Comparison of ENCODE assay signal across 11 cellular contexts in genomic region chr9:5947912-5948311, GRCh38. TPM values are rescaled to one million over a fixed set of nuclear protein-coding genes. Genes with fewer than 3 reads are reported as not detected.
DNase-seq lines count a peak whose midpoint lies in the region; ATAC-seq, FAIRE-seq and TF ChIP-seq lines count a peak whose summit lies in the region.
"Had no signal": no experiment of that assay in that cellular context is flagged by ENCODE, and none has a peak within 500 bp of the region (broad histone marks: within the 10 kb centered on the region; RNA-seq: fewer than 3 reads in every experiment).

No MANE protein-coding gene starts in this region.

- peak overlapping the region in 4 of 7 donors; percentile 19 to 53 (median 42) for H3K27ac Mint-ChIP-seq in CD4-positive, alpha-beta memory T cell
- no peak overlapping the region for H3K27ac Mint-ChIP-seq in MCF 10A (ENCODE audit: low read depth, unreplicated experiment)
- H3K27ac Mint-ChIP-seq: CD4-positive, CD25-positive, alpha-beta regulatory T cell; progenitor cell of endocrine pancreas had no signal

- H3K9ac ChIP-seq in kidney (ENCODE audit: low read length in 2 of 2), result no peak overlapping the region

- CTCF ChIA-PET in CD4-positive, alpha-beta memory T cell (lab: Charles Lee; ENCODE audit: partially characterized antibody), result interaction anchor here (0.5 to 2.4 kb wide), 2 partner anchors 19 to 115 kb away, joined by 3 to 6 read pairs; partner anchors contain the start of gene ERMP1
- CTCF ChIA-PET in MCF 10A (lab: Yijun Ruan, JAX), result interaction anchor here (0.6 kb wide), 1 partner anchor 376 kb away, joined by 3 read pairs; no protein-coding TSS in a partner anchor

- no peak for DNase-seq in CD4-positive, alpha-beta memory T cell
- DNase-seq in NCI-H2227 (lab: John Stamatoyannopoulos, UW; ENCODE audit: unreplicated experiment), result peak; percentile 19
- DNase-seq in cardiac muscle cell (ENCODE audit: low read depth in 1 of 2, low spot score in 1 of 2), result peak; percentile 5 to 70
- no peak for DNase-seq in kidney
- DNase-seq in dermis blood vessel endothelial cell, result no peak
- DNase-seq in MCF 10A (ENCODE audit: unreplicated experiment), result no peak
- no peak for DNase-seq in left lung
- DNase-seq: CD4-positive, CD25-positive, alpha-beta regulatory T cell; SW 1271 had no signal

- no peak for FAIRE-seq in kidney (lab: Jason Lieb, UNC)

- no peaks in the 10 kb centered on the region for H3K27me3 Mint-ChIP-seq in CD4-positive, alpha-beta memory T cell
- no peaks in the 10 kb centered on the region for H3K27me3 Mint-ChIP-seq in MCF 10A (ENCODE audit: insufficient read depth, unreplicated experiment)
- H3K27me3 Mint-ChIP-seq: CD4-positive, CD25-positive, alpha-beta regulatory T cell; progenitor cell of endocrine pancreas had no signal

- H3K4me3 ChIP-seq in CD4-positive, alpha-beta memory T cell (ENCODE audit: low read length in 2 of 2), result no peak overlapping the region
- peak overlapping the region; percentile 5 for H3K4me3 ChIP-seq in cardiac muscle cell
- no peak overlapping the region for H3K4me3 ChIP-seq in kidney (ENCODE audit: low read length in 2 of 2)
- H3K4me3 ChIP-seq in left lung, result no peak overlapping the region

- peaks cover 9 to 28% (median 14%) of the 10 kb centered on the region in 4 donors for H3K4me1 Mint-ChIP-seq in CD4-positive, alpha-beta memory T cell
- H3K4me1 Mint-ChIP-seq in MCF 10A (ENCODE audit: insufficient read depth, unreplicated experiment), result no peaks in the 10 kb centered on the region

- intact Hi-C loops in CD4-positive, alpha-beta memory T cell (cut with micrococcal nuclease), result loop anchor here (2.0 kb wide), 1 partner anchor 59 kb away; no protein-coding TSS in a partner anchor
- intact Hi-C loops in kidney (cut with DNase I), result no loop called here
- intact Hi-C loops in MCF 10A (cut with micrococcal nuclease), result no loop called here
- intact Hi-C loops in left lung (cut with DNase I), result no loop called here

- BruUV-seq in MCF 10A (replicated peaks; lab: Mats Ljungman, UMichigan), result no TSS peak

- no peak overlapping the region for H3K27ac ChIP-seq in CD4-positive, alpha-beta memory T cell (ENCODE audit: low read depth, low read length)
- H3K27ac ChIP-seq in cardiac muscle cell (peak overlapping the region; percentile 80), kidney (ENCODE audit: low read depth in 2 of 2, low read length in 2 of 2) (peak overlapping the region in 1 of 2 donors; percentile 5), left lung (no peak overlapping the region)

- peaks cover 23% of the 10 kb centered on the region for H3K4me1 ChIP-seq in CD4-positive, alpha-beta memory T cell (ENCODE audit: insufficient read depth, low read length)
- H3K4me1 ChIP-seq in cardiac muscle cell (ENCODE audit: low read depth), result peaks cover 30% of the 10 kb centered on the region
- peaks cover 0 to 22% of the 10 kb centered on the region in 2 donors for H3K4me1 ChIP-seq in kidney (ENCODE audit: control insufficient read depth in 1 of 2, insufficient read depth in 1 of 2, low read depth in 1 of 2, low read length in 2 of 2)
- H3K4me1 ChIP-seq in left lung, result peaks cover 0 to 11% of the 10 kb centered on the region in 2 donors

- ATAC-seq in GM19025 (IDR thresholded peaks at IDR 0.05; ENCODE audit: low read depth, unreplicated experiment) (peak; percentile 50), left lung (no peak)

- H3K4me3 Mint-ChIP-seq in CD4-positive, alpha-beta memory T cell, result peak overlapping the region in 1 of 8 donors; percentile 39
- no peak overlapping the region for H3K4me3 Mint-ChIP-seq in MCF 10A (ENCODE audit: unreplicated experiment)
- H3K4me3 Mint-ChIP-seq: CD4-positive, CD25-positive, alpha-beta regulatory T cell had no signal

- H3K27me3 ChIP-seq in CD4-positive, alpha-beta memory T cell (ENCODE audit: insufficient read depth, low read length), result no peaks in the 10 kb centered on the region
- H3K27me3 ChIP-seq in cardiac muscle cell (no peaks in the 10 kb centered on the region), left lung (no peaks in the 10 kb centered on the region)

- no peaks in the 10 kb centered on the region for H3K9me3 Mint-ChIP-seq in CD4-positive, alpha-beta memory T cell
- no peaks in the 10 kb centered on the region for H3K9me3 Mint-ChIP-seq in MCF 10A (ENCODE audit: unreplicated experiment)
- H3K9me3 Mint-ChIP-seq: CD4-positive, CD25-positive, alpha-beta regulatory T cell had no signal

- H3K36me3 ChIP-seq in CD4-positive, alpha-beta memory T cell (ENCODE audit: insufficient read depth, low read length), result no peaks in the 10 kb centered on the region
- no peaks in the 10 kb centered on the region for H3K36me3 ChIP-seq in cardiac muscle cell
- no peaks in the 10 kb centered on the region for H3K36me3 ChIP-seq in kidney (ENCODE audit: control insufficient read depth in 1 of 2, insufficient read depth in 2 of 2, low read length in 2 of 2)
- H3K36me3 ChIP-seq in left lung, result no peaks in the 10 kb centered on the region

- no peaks in the 10 kb centered on the region for H3K36me3 Mint-ChIP-seq in CD4-positive, alpha-beta memory T cell
- peaks cover 8% of the 10 kb centered on the region for H3K36me3 Mint-ChIP-seq in MCF 10A (ENCODE audit: insufficient read depth, unreplicated experiment)

- POLR2A ChIA-PET in CD4-positive, alpha-beta memory T cell (lab: Charles Lee; ENCODE audit: partially characterized antibody), result interaction anchor here (1.6 to 2.3 kb wide), 2 partner anchors 60 to 115 kb away, joined by 4 to 8 read pairs; partner anchors contain the start of gene ERMP1
- POLR2A ChIA-PET in MCF 10A (lab: Yijun Ruan, JAX), result no interaction called here

- no peak for TF ChIP-seq CTCF in cardiac muscle cell (IDR thresholded peaks at IDR 0.05; ENCODE audit: low read depth, low read length)
- TF ChIP-seq CTCF in kidney (IDR thresholded peaks at IDR 0.05; ENCODE audit: borderline replicate concordance, extremely low read depth, insufficient read depth), result no peak
- no peak for TF ChIP-seq CTCF in MCF 10A (IDR thresholded peaks at IDR 0.05; ENCODE audit: unreplicated experiment)
- no peak for TF ChIP-seq CTCF in left lung (IDR thresholded peaks at IDR 0.05)

- no peaks in the 10 kb centered on the region for H3K9me3 ChIP-seq in CD4-positive, alpha-beta memory T cell (ENCODE audit: control insufficient read depth in 1 of 2, low read length in 2 of 2)
- H3K9me3 ChIP-seq in cardiac muscle cell (ENCODE audit: low read depth) (no peaks in the 10 kb centered on the region), kidney (ENCODE audit: control insufficient read depth in 1 of 2, low read length in 2 of 2) (no peaks in the 10 kb centered on the region), left lung (no peaks in the 10 kb centered on the region)

RNA-seq across cellular contexts. Expression of gene MLANA, which starts 57.2 kb away (rescaled TPM):
- total RNA-seq in CD4-positive, alpha-beta memory T cell, result not detected
- under 1 TPM in 1 of 2 donors, not detected in 1; 0.59 TPM for polyA plus RNA-seq in CD4-positive, alpha-beta memory T cell
- total RNA-seq in cardiac muscle cell (not detected in 2 replicates), kidney (not detected), dermis blood vessel endothelial cell (not detected in 2 replicates), MCF 10A (2022) (not detected in 2 replicates), left lung (not detected)
- polyA plus RNA-seq in cardiac muscle cell (0.94 TPM in 1 of 2 replicates, not detected in the other), kidney (ENCODE audit: insufficient read depth, low read depth, low replicate concordance) (not detected)
- total RNA-seq: CD4-positive, CD25-positive, alpha-beta regulatory T cell; progenitor cell of endocrine pancreas had no signal

Comparison
In these comparisons a context has a peak if more than half of its experiments do, and no peak if none do; other contexts are left out.
1. DNase-seq: peak in NCI-H2227 (single experiment) and cardiac muscle cell (2 of 2); none in CD4-positive, alpha-beta memory T cell (0 of 5), kidney (single experiment), dermis blood vessel endothelial cell (single experiment), MCF 10A (single experiment) and left lung (0 of 2).